Comparison of ENCODE assay signal across 28 cellular contexts in the genomic region with DNA sequence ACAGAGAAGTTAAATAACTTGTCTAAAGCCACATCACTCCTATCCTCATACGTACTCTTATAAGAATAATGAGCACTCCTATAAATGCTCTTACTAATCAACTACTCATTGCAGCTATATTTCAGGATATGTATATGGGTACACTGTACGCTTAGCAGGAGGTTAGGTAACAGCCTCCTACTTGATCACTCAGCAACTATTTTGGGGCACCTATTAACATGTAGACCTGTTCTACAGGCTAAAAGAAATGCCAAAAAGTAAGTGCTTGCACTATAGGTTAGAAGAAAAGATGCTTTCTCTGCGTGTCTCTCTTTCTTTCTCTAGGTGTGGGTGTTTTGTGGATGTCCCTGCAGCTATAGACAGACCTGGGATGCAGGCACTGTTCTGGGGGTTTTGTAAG.
"Had no signal": no experiment of that assay in that cellular context is flagged by ENCODE, and none has a peak within 500 bp of the region (broad histone marks: within the 10 kb centered on the region; RNA-seq: fewer than 3 reads in every experiment).

No MANE protein-coding gene starts in this region.

- H3K9me3 ChIP-seq: stomach, suprapubic skin, testis, thoracic aorta, thyroid gland, tibial artery, tibial nerve, transverse colon, upper lobe of left lung, upper lobe of right lung, uterus, vagina had no signal

- H3K36me3 ChIP-seq: stomach, suprapubic skin, thoracic aorta, thyroid gland, tibial artery, tibial nerve, transverse colon, upper lobe of left lung, upper lobe of right lung, uterus, vagina had no signal

- H3K4me3 ChIP-seq: stomach, suprapubic skin, testis, thoracic aorta, thyroid gland, tibial artery, tibial nerve, transverse colon, upper lobe of left lung, upper lobe of right lung, uterus, vagina had no signal

- H3K4me3 Mint-ChIP-seq: stimulated activated effector memory CD8-positive, alpha-beta T cell treated with anti-CD3 and anti-CD28 coated beads, Interleukin-12 subunit alpha, Interleukin-12 subunit beta, amount 100 ng/mL, for 72 hours; stimulated activated memory B cell treated with anti-CD40 and anti-IgM and Interleukin-4, amounts not matched to agents 10 μg/mL and 1 μg/mL and 100 μg/mL, for 72 hours; stimulated activated naive B cell treated with anti-CD40 and anti-IgM and Interleukin-4, amounts not matched to agents 10 μg/mL and 1 μg/mL and 100 μg/mL, for 72 hours; stimulated activated naive CD8-positive, alpha-beta T cell treated with anti-CD3 and anti-CD28 coated beads, Interleukin-15, amount 100 ng/mL, for 72 hours; stimulated activated naive CD8-positive, alpha-beta T cell treated with anti-CD3 and anti-CD28 coated beads, Interleukin-15, Interleukin-2, amounts not matched to agents 100 ng/mL and 50 ng/mL, for 24 hours; type B pancreatic cell had no signal

- ATAC-seq: stimulated activated effector memory CD8-positive, alpha-beta T cell treated with anti-CD3 and anti-CD28 coated beads, Interleukin-12 subunit alpha, Interleukin-12 subunit beta, amount 100 ng/mL, for 72 hours; stimulated activated memory B cell treated with anti-CD40 and anti-IgM and Interleukin-4, amounts not matched to agents 10 μg/mL and 1 μg/mL and 100 μg/mL, for 72 hours; stimulated activated naive B cell treated with anti-CD40 and anti-IgM and Interleukin-4, amounts not matched to agents 10 μg/mL and 1 μg/mL and 100 μg/mL, for 72 hours; stimulated activated naive CD8-positive, alpha-beta T cell treated with anti-CD3 and anti-CD28 coated beads, Interleukin-15, amount 100 ng/mL, for 72 hours; stimulated activated naive CD8-positive, alpha-beta T cell treated with anti-CD3 and anti-CD28 coated beads, Interleukin-15, Interleukin-2, amounts not matched to agents 100 U/mL and 50 U/mL, for 24 hours; upper lobe of right lung had no signal

- H3K4me1 ChIP-seq: testis, upper lobe of right lung, uterus, vagina had no signal

- H3K27ac Mint-ChIP-seq: stimulated activated effector memory CD8-positive, alpha-beta T cell treated with anti-CD3 and anti-CD28 coated beads, Interleukin-12 subunit alpha, Interleukin-12 subunit beta, amount 100 ng/mL, for 72 hours; stimulated activated memory B cell treated with anti-CD40 and anti-IgM and Interleukin-4, amounts not matched to agents 10 μg/mL and 1 μg/mL and 100 μg/mL, for 72 hours; stimulated activated naive B cell treated with anti-CD40 and anti-IgM and Interleukin-4, amounts not matched to agents 10 μg/mL and 1 μg/mL and 100 μg/mL, for 72 hours; stimulated activated naive CD8-positive, alpha-beta T cell treated with anti-CD3 and anti-CD28 coated beads, Interleukin-15, amount 100 ng/mL, for 72 hours; stimulated activated naive CD8-positive, alpha-beta T cell treated with anti-CD3 and anti-CD28 coated beads, Interleukin-15, Interleukin-2, amounts not matched to agents 100 ng/mL and 50 ng/mL, for 24 hours; type B pancreatic cell had no signal

- DNase-seq: stimulated activated CD4-positive, alpha-beta T cell treated with anti-CD3 and anti-CD28 coated beads, Interleukin-2, amount 100 ng/mL, for 48 hours; stimulated activated CD4-positive, alpha-beta T cell treated with anti-CD3 and anti-CD28 coated beads, Interleukin-4, amount 100 ng/mL, for 1 hour; stimulated activated CD4-positive, alpha-beta T cell treated with anti-CD3 and anti-CD28 coated beads, Interleukin-4, amount 100 ng/mL, for 24 hours; stimulated activated CD4-positive, alpha-beta T cell treated with anti-CD3 and anti-CD28 coated beads, Interleukin-4, amount 100 ng/mL, for 4 hours; stimulated activated CD8-positive, alpha-beta memory T cell treated with anti-CD3 and anti-CD28 coated beads, Interleukin-4, amount 100 ng/mL, for 48 hours; stimulated activated naive B cell treated with anti-CD40 and anti-IgM and Interleukin-4, amounts not matched to agents 10 μg/mL and 1 μg/mL and 100 μg/mL, for 72 hours; stimulated activated naive CD4-positive, alpha-beta T cell; stimulated activated naive CD4-positive, alpha-beta T cell treated with Interleukin-2 at 50 U/mL for 16 hours; stimulated activated naive CD8-positive, alpha-beta T cell treated with anti-CD3 and anti-CD28 coated beads, Interleukin-15, amount 100 ng/mL, for 72 hours; stimulated activated naive CD8-positive, alpha-beta T cell treated with anti-CD3 and anti-CD28 coated beads, Interleukin-15, Interleukin-2, amounts not matched to agents 100 U/mL and 50 U/mL, for 24 hours; stomach; substantia nigra; testis; thyroid gland; tibial artery; transverse colon; trophoblast cell; upper lobe of left lung; upper lobe of right lung; uterus had no signal

- H3K27me3 Mint-ChIP-seq: type B pancreatic cell had no signal

- H3K27me3 ChIP-seq: testis, thyroid gland, upper lobe of left lung, upper lobe of right lung, uterus, vagina had no signal

- H3K9me3 Mint-ChIP-seq: stimulated activated effector memory CD8-positive, alpha-beta T cell treated with anti-CD3 and anti-CD28 coated beads, Interleukin-12 subunit alpha, Interleukin-12 subunit beta, amount 100 ng/mL, for 72 hours; stimulated activated memory B cell treated with anti-CD40 and anti-IgM and Interleukin-4, amounts not matched to agents 10 μg/mL and 1 μg/mL and 100 μg/mL, for 72 hours; stimulated activated naive B cell treated with anti-CD40 and anti-IgM and Interleukin-4, amounts not matched to agents 10 μg/mL and 1 μg/mL and 100 μg/mL, for 72 hours; stimulated activated naive CD8-positive, alpha-beta T cell treated with anti-CD3 and anti-CD28 coated beads, Interleukin-15, amount 100 ng/mL, for 72 hours; stimulated activated naive CD8-positive, alpha-beta T cell treated with anti-CD3 and anti-CD28 coated beads, Interleukin-15, Interleukin-2, amounts not matched to agents 100 ng/mL and 50 ng/mL, for 24 hours; type B pancreatic cell had no signal

- H3K27ac ChIP-seq: stomach, suprapubic skin, testis, thoracic aorta, thyroid gland, tibial artery, tibial nerve, transverse colon, upper lobe of left lung, upper lobe of right lung, uterus, vagina had no signal

- H3K4me1 Mint-ChIP-seq: stimulated activated effector memory CD8-positive, alpha-beta T cell treated with anti-CD3 and anti-CD28 coated beads, Interleukin-12 subunit alpha, Interleukin-12 subunit beta, amount 100 ng/mL, for 72 hours; stimulated activated memory B cell treated with anti-CD40 and anti-IgM and Interleukin-4, amounts not matched to agents 10 μg/mL and 1 μg/mL and 100 μg/mL, for 72 hours; stimulated activated naive B cell treated with anti-CD40 and anti-IgM and Interleukin-4, amounts not matched to agents 10 μg/mL and 1 μg/mL and 100 μg/mL, for 72 hours; stimulated activated naive CD8-positive, alpha-beta T cell treated with anti-CD3 and anti-CD28 coated beads, Interleukin-15, amount 100 ng/mL, for 72 hours had no signal

- H3K36me3 Mint-ChIP-seq: stimulated activated effector memory CD8-positive, alpha-beta T cell treated with anti-CD3 and anti-CD28 coated beads, Interleukin-12 subunit alpha, Interleukin-12 subunit beta, amount 100 ng/mL, for 72 hours; stimulated activated memory B cell treated with anti-CD40 and anti-IgM and Interleukin-4, amounts not matched to agents 10 μg/mL and 1 μg/mL and 100 μg/mL, for 72 hours; stimulated activated naive B cell treated with anti-CD40 and anti-IgM and Interleukin-4, amounts not matched to agents 10 μg/mL and 1 μg/mL and 100 μg/mL, for 72 hours; type B pancreatic cell had no signal
